In genomic region chr5:179311581-179311980, GRCh38 we compare ENCODE assay signal across 20 cellular contexts. TPM values are rescaled to one million over a fixed set of nuclear protein-coding genes. Genes with fewer than 3 reads are reported as not detected.
"Had no signal": no experiment of that assay in that cellular context is flagged by ENCODE, and none has a peak within 500 bp of the region (broad histone marks: within the 10 kb centered on the region; RNA-seq: fewer than 3 reads in every experiment).

No MANE protein-coding gene starts in this region.

- H3K27me3 Mint-ChIP-seq: activated CD8-positive, alpha-beta T cell treated with anti-CD3 and anti-CD28 coated beads for 36 hours had no signal

- H3K9me3 Mint-ChIP-seq: activated T-helper 17 cell treated with anti-CD3 and anti-CD28 coated beads, Interleukin-2, amount 50 U/mL, for 72 hours had no signal

- H3K27ac Mint-ChIP-seq: activated CD8-positive, alpha-beta T cell treated with anti-CD3 and anti-CD28 coated beads for 36 hours; activated T-cell treated with anti-CD3 and anti-CD28 coated beads, Interleukin-2, amount 50 U/mL, for 24 hours; activated T-helper 17 cell treated with anti-CD3 and anti-CD28 coated beads, Interleukin-2, amount 50 U/mL, for 72 hours; naive B cell had no signal

- H3K36me3 ChIP-seq: neutrophil, thoracic aorta, upper lobe of left lung had no signal

- H2AFZ ChIP-seq: parathyroid adenoma had no signal

- H3K9ac ChIP-seq: parathyroid adenoma, SK-N-SH had no signal

- H3K9me3 ChIP-seq: neutrophil, SK-N-SH, thoracic aorta, upper lobe of left lung had no signal

- H3K4me1 ChIP-seq: foreskin keratinocyte, parathyroid adenoma had no signal

- H3K79me2 ChIP-seq: parathyroid adenoma had no signal

- H3K27me3 ChIP-seq: foreskin keratinocyte, neutrophil, upper lobe of left lung had no signal

- H3K4me1 Mint-ChIP-seq: activated T-helper 17 cell treated with anti-CD3 and anti-CD28 coated beads, Interleukin-2, amount 50 U/mL, for 72 hours had no signal

- H3K4me3 Mint-ChIP-seq: activated CD8-positive, alpha-beta T cell treated with anti-CD3 and anti-CD28 coated beads for 36 hours; activated T-cell treated with anti-CD3 and anti-CD28 coated beads, Interleukin-2, amount 50 U/mL, for 24 hours; activated T-helper 17 cell treated with anti-CD3 and anti-CD28 coated beads, Interleukin-2, amount 50 U/mL, for 72 hours; naive B cell had no signal

- H3K36me3 Mint-ChIP-seq: naive B cell had no signal

- H3K4me2 ChIP-seq: SK-N-SH had no signal

- DNase-seq: activated CD4-positive, alpha-beta T cell treated with anti-CD3 and anti-CD28 coated beads for 48 hours; activated CD8-positive, alpha-beta T cell treated with anti-CD3 and anti-CD28 coated beads for 36 hours; activated naive CD4-positive, alpha-beta T cell treated with Interleukin-2 at 50 U/mL for 16 hours; activated T-cell treated with anti-CD3 and anti-CD28 coated beads, Interleukin-2, amount 50 U/mL, for 24 hours; amygdala; effector CD4-positive, alpha-beta T cell; erythroblast; foreskin keratinocyte; naive B cell; SIG-M5; stimulated activated CD4-positive, alpha-beta T cell treated with anti-CD3 and anti-CD28 coated beads, Interleukin-4, amount 100 ng/mL, for 1 hour; stimulated activated naive CD4-positive, alpha-beta T cell; upper lobe of left lung had no signal

- H3K4me3 ChIP-seq: thoracic aorta, upper lobe of left lung had no signal

- ATAC-seq: activated CD8-positive, alpha-beta T cell treated with anti-CD3 and anti-CD28 coated beads for 36 hours; activated T-helper 17 cell treated with anti-CD3 and anti-CD28 coated beads, Interleukin-2, amount 50 U/mL, for 72 hours; foreskin keratinocyte; left lobe of liver had no signal

- H3K27ac ChIP-seq: foreskin keratinocyte, neutrophil, parathyroid adenoma, thoracic aorta, upper lobe of left lung had no signal

RNA-seq across cellular contexts. Expression of gene ADAMTS2, which starts 33.7 kb away (rescaled TPM):
- total RNA-seq: activated CD8-positive, alpha-beta T cell treated with anti-CD3 and anti-CD28 coated beads for 36 hours; activated T-helper 17 cell treated with anti-CD3 and anti-CD28 coated beads, Interleukin-2, amount 50 U/mL, for 72 hours; foreskin keratinocyte; T-helper 2 cell treated with Interferon-gamma antibody and Interleukin-4, amounts not matched to agents 100 ng/mL and 5 ng/mL, for 36 hours had no signal
- polyA plus RNA-seq: foreskin keratinocyte had no signal
